27 cellular contexts compared by ENCODE assay signal in genomic region chr18:59238385-59238784, GRCh38. TPM values are rescaled to one million over a fixed set of nuclear protein-coding genes. Genes with fewer than 3 reads are reported as not detected.
DNase-seq lines count a peak whose midpoint lies in the region; ATAC-seq, FAIRE-seq and TF ChIP-seq lines count a peak whose summit lies in the region.
"Had no signal": no experiment of that assay in that cellular context is flagged by ENCODE, and none has a peak within 500 bp of the region (broad histone marks: within the 10 kb centered on the region; RNA-seq: fewer than 3 reads in every experiment).

No MANE protein-coding gene starts in this region.

- no peak for TF ChIP-seq EP300 in SK-N-SH (IDR thresholded peaks at IDR 0.05; ENCODE audit: borderline replicate concordance in 1 of 2, low read depth in 1 of 2, low read length in 1 of 2)

- intact Hi-C loops in thyroid gland (cut with DNase I): no loop called here

- CTCF ChIA-PET in SK-N-SH (lab: Yijun Ruan, JAX): interaction anchor here (1.1 to 4.4 kb wide), 4 partner anchors 11 to 164 kb away, joined by 3 to 25 read pairs (median 10); no protein-coding TSS in a partner anchor

- H3K4me2 ChIP-seq in SK-N-SH: no peak overlapping the region

- no peaks in the 10 kb centered on the region for H3K9me2 ChIP-seq in SK-N-SH

- DNase-seq in SK-N-SH: no peak
- peak; percentile 66 for DNase-seq in NCI-H1105 (lab: John Stamatoyannopoulos, UW)
- DNase-seq in NCI-H2227 treated with DMSO at 0.1 percent for 48 hours (lab: John Stamatoyannopoulos, UW): peak; percentile 98
- DNase-seq in GM19239 (ENCODE audit: insufficient read length, low spot score): no peak
- no peak for DNase-seq in kidney glomerular epithelial cell (lab: John Stamatoyannopoulos, UW)
- DNase-seq in thyroid gland: no peak
- DNase-seq in epidermal melanocyte (ENCODE audit: insufficient read length, low spot score): no peak
- DNase-seq: activated CD4-positive, alpha-beta T cell treated with anti-CD3 and anti-CD28 coated beads for 36 hours; activated T-cell treated with anti-CD3 and anti-CD28 coated beads, Interleukin-2, amount 50 U/mL, for 72 hours; CD4-positive, alpha-beta memory T cell; cortex of kidney; endodermal cell; GOT3; head of caudate nucleus; NCI-H146; SIG-M5; T-helper 17 cell had no signal

- H3K36me3 ChIP-seq in SK-N-SH (replicated peaks in 1 of 2; ENCODE audit: control insufficient read depth in 1 of 2, insufficient read depth in 2 of 2, low read length in 1 of 2) (no peaks in the 10 kb centered on the region), thyroid gland (no peaks in the 10 kb centered on the region)
- H3K36me3 ChIP-seq: neutrophil, suprapubic skin had no signal

- FAIRE-seq in GM19239 (lab: Jason Lieb, UNC): no peak
- FAIRE-seq: urothelium cell line had no signal

- no peak overlapping the region for H2AFZ ChIP-seq in SK-N-SH (ENCODE audit: low read depth)

- H3K9ac ChIP-seq in SK-N-SH: no peak overlapping the region

- H3K27ac ChIP-seq in SK-N-SH (ENCODE audit: low read depth in 2 of 2, low read length in 1 of 2): peak overlapping the region in 1 of 2 experiments; percentile 68; a peak in 2 of 4 replicates
- no peak overlapping the region for H3K27ac ChIP-seq in thyroid gland
- H3K27ac ChIP-seq: neutrophil, suprapubic skin had no signal

- ATAC-seq in SK-N-SH treated with all-trans-retinoic acid at 6 μM for 48 hours: peak; percentile 94
- ATAC-seq: activated CD4-positive, alpha-beta T cell treated with anti-CD3 and anti-CD28 coated beads for 36 hours; activated T-cell treated with anti-CD3 and anti-CD28 coated beads, Interleukin-2, amount 50 U/mL, for 72 hours; Panc1; T-helper 17 cell had no signal

- 0 out of 4 replicates have a peak, but pooled peaks cover 0 to 5% of the 10 kb centered on the region in 2 experiments for H3K4me1 ChIP-seq in SK-N-SH (ENCODE audit: control insufficient read depth in 1 of 2, insufficient read depth in 2 of 2, low read depth in 1 of 2, low read length in 1 of 2)
- H3K4me1 ChIP-seq in thyroid gland: no peaks in the 10 kb centered on the region
- H3K4me1 ChIP-seq: suprapubic skin had no signal

- H3K9me3 ChIP-seq in SK-N-SH (no peaks in the 10 kb centered on the region), thyroid gland (no peaks in the 10 kb centered on the region)
- H3K9me3 ChIP-seq: neutrophil, suprapubic skin had no signal

- POLR2A ChIA-PET in SK-N-SH (lab: Yijun Ruan, JAX): no interaction called here

- TF ChIP-seq CTCF in SK-N-SH (IDR thresholded peaks at IDR 0.05) (no peak), thyroid gland (IDR thresholded peaks at IDR 0.05) (no peak)

- H3F3A ChIP-seq in SK-N-SH (replicated peaks; ENCODE audit: insufficient read depth): peaks cover 9% of the 10 kb centered on the region

- H3K4me3 ChIP-seq in SK-N-SH (ENCODE audit: low read depth in 2 of 2, low read length in 1 of 2) (no peak overlapping the region), thyroid gland (replicated peaks in 1 of 3) (no peak overlapping the region)
- H3K4me3 ChIP-seq: suprapubic skin had no signal

- no peaks in the 10 kb centered on the region for H3K27me3 ChIP-seq in SK-N-SH (ENCODE audit: insufficient read depth)
- no peaks in the 10 kb centered on the region for H3K27me3 ChIP-seq in thyroid gland
- H3K27me3 ChIP-seq: neutrophil, suprapubic skin had no signal

- TF ChIP-seq POLR2A in thyroid gland (IDR thresholded peaks at IDR 0.05): no peak

- H4K20me1 ChIP-seq in SK-N-SH (ENCODE audit: insufficient read depth): no peaks in the 10 kb centered on the region

- no peaks in the 10 kb centered on the region for H3K79me2 ChIP-seq in SK-N-SH (ENCODE audit: insufficient read depth)

- TF ChIP-seq RAD21 in SK-N-SH (IDR thresholded peaks at IDR 0.05; ENCODE audit: low read length): no peak

TF ChIP-seq in SK-N-SH treated with all-trans-retinoic acid at 6 μM for 48 hours, 23 proteins besides CTCF, POLR2A, EP300 and RAD21:
- TF ChIP-seq, protein P1, sequence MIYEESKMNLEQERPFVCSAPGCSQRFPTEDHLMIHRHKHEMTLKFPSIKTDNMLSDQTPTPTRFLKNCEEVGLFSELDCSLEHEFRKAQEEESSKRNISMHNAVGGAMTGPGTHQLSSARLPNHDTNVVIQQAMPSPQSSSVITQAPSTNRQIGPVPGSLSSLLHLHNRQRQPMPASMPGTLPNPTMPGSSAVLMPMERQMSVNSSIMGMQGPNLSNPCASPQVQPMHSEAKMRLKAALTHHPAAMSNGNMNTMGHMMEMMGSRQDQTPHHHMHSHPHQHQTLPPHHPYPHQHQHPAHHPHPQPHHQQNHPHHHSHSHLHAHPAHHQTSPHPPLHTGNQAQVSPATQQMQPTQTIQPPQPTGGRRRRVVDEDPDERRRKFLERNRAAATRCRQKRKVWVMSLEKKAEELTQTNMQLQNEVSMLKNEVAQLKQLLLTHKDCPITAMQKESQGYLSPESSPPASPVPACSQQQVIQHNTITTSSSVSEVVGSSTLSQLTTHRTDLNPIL (CRISPR knock-in tag; IDR thresholded peaks at IDR 0.05; ENCODE audit: low read depth): no peak
- TF ChIP-seq ESRRG (CRISPR knock-in tag; IDR thresholded peaks at IDR 0.05) (no peak), PPARA (CRISPR knock-in tag; IDR thresholded peaks at IDR 0.05; ENCODE audit: borderline replicate concordance) (no peak), BACH2 (CRISPR knock-in tag; IDR thresholded peaks at IDR 0.05; ENCODE audit: borderline replicate concordance) (no peak)
TF ChIP-seq in SK-N-SH treated with all-trans-retinoic acid at 6 μM for 48 hours: peak in this region for 0.

TF ChIP-seq in SK-N-SH, 30 proteins besides CTCF, POLR2A, EP300 and RAD21 (continues in another document):
- TF ChIP-seq TCF12 (IDR thresholded peaks at IDR 0.05) (no peak), SMC3 (IDR thresholded peaks at IDR 0.05; ENCODE audit: low read depth, low read length) (no peak), FOXJ3 (CRISPR knock-in tag; IDR thresholded peaks at IDR 0.05) (no peak), FOSL2 (IDR thresholded peaks at IDR 0.05; ENCODE audit: borderline replicate concordance, low read depth) (no peak), NFIC (IDR thresholded peaks at IDR 0.05; ENCODE audit: borderline replicate concordance) (no peak), TAF1 (IDR thresholded peaks at IDR 0.05; ENCODE audit: borderline replicate concordance, low read depth, low read length) (no peak), FOXM1 (IDR thresholded peaks at IDR 0.05; ENCODE audit: low read depth) (no peak), NRF1 (IDR thresholded peaks at IDR 0.05; ENCODE audit: low read depth, low read length) (no peak), JUND (IDR thresholded peaks at IDR 0.05) (no peak), YY1 (IDR thresholded peaks at IDR 0.05; ENCODE audit: low read depth) (no peak), CHD2 (IDR thresholded peaks at IDR 0.05; ENCODE audit: low read length, partially characterized antibody) (no peak)
- TF ChIP-seq, protein P2, sequence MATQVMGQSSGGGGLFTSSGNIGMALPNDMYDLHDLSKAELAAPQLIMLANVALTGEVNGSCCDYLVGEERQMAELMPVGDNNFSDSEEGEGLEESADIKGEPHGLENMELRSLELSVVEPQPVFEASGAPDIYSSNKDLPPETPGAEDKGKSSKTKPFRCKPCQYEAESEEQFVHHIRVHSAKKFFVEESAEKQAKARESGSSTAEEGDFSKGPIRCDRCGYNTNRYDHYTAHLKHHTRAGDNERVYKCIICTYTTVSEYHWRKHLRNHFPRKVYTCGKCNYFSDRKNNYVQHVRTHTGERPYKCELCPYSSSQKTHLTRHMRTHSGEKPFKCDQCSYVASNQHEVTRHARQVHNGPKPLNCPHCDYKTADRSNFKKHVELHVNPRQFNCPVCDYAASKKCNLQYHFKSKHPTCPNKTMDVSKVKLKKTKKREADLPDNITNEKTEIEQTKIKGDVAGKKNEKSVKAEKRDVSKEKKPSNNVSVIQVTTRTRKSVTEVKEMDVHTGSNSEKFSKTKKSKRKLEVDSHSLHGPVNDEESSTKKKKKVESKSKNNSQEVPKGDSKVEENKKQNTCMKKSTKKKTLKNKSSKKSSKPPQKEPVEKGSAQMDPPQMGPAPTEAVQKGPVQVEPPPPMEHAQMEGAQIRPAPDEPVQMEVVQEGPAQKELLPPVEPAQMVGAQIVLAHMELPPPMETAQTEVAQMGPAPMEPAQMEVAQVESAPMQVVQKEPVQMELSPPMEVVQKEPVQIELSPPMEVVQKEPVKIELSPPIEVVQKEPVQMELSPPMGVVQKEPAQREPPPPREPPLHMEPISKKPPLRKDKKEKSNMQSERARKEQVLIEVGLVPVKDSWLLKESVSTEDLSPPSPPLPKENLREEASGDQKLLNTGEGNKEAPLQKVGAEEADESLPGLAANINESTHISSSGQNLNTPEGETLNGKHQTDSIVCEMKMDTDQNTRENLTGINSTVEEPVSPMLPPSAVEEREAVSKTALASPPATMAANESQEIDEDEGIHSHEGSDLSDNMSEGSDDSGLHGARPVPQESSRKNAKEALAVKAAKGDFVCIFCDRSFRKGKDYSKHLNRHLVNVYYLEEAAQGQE (IDR thresholded peaks at IDR 0.05; ENCODE audit: low read depth, low read length): no peak
- TF ChIP-seq, protein P3, sequence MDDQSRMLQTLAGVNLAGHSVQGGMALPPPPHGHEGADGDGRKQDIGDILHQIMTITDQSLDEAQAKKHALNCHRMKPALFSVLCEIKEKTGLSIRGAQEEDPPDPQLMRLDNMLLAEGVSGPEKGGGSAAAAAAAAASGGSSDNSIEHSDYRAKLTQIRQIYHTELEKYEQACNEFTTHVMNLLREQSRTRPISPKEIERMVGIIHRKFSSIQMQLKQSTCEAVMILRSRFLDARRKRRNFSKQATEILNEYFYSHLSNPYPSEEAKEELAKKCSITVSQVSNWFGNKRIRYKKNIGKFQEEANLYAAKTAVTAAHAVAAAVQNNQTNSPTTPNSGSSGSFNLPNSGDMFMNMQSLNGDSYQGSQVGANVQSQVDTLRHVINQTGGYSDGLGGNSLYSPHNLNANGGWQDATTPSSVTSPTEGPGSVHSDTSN (IDR thresholded peaks at IDR 0.05): no peak
- TF ChIP-seq, protein P4, sequence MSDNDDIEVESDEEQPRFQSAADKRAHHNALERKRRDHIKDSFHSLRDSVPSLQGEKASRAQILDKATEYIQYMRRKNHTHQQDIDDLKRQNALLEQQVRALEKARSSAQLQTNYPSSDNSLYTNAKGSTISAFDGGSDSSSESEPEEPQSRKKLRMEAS (IDR thresholded peaks at IDR 0.05; ENCODE audit: low read depth): no peak

RNA-seq across cellular contexts. Expression of gene GRP, which starts 18.4 kb away (rescaled TPM):
- 2.5 and 2.8 TPM in 2 replicates for polyA plus RNA-seq in SK-N-SH (2012; rRNA removed)
- polyA plus RNA-seq in SK-N-SH (2012; cell fraction: cytosol; rRNA removed): 3.6 and 4.1 TPM in 2 replicates
- 1.1 and 2.5 TPM in 2 replicates for polyA plus RNA-seq in SK-N-SH (2012; cell fraction: nucleus; rRNA removed)
- total RNA-seq in thyroid gland: 1 to 10 TPM in 2 of 4 donors, under 1 TPM in 1, not detected in 1; 0.67 to 8.6 (median 2.9) TPM
- total RNA-seq: activated CD4-positive, alpha-beta T cell treated with anti-CD3 and anti-CD28 coated beads for 36 hours; activated naive CD4-positive, alpha-beta T cell treated with anti-CD3 and anti-CD28 coated beads for 36 hours; activated T-cell treated with anti-CD3 and anti-CD28 coated beads, Interleukin-2, amount 50 U/mL, for 72 hours; CD4-positive, alpha-beta memory T cell; Daoy; fibroblast of lung; LHCN-M2; skeletal muscle tissue; suprapubic skin; T-helper 17 cell had no signal
- polyA plus RNA-seq: CD4-positive, alpha-beta memory T cell; fibroblast of lung had no signal

RNA-seq across cellular contexts. Expression of gene RAX, which starts 34.9 kb away (rescaled TPM):
- not detected in 2 replicates for polyA plus RNA-seq in SK-N-SH (2012; rRNA removed)
- not detected in 2 replicates for polyA plus RNA-seq in SK-N-SH (2012; cell fraction: cytosol; rRNA removed)
- polyA plus RNA-seq in SK-N-SH (2012; cell fraction: nucleus; rRNA removed): not detected in 2 replicates
- total RNA-seq in thyroid gland: not detected
- total RNA-seq: activated CD4-positive, alpha-beta T cell treated with anti-CD3 and anti-CD28 coated beads for 36 hours; activated naive CD4-positive, alpha-beta T cell treated with anti-CD3 and anti-CD28 coated beads for 36 hours; activated T-cell treated with anti-CD3 and anti-CD28 coated beads, Interleukin-2, amount 50 U/mL, for 72 hours; CD4-positive, alpha-beta memory T cell; Daoy; fibroblast of lung; LHCN-M2; skeletal muscle tissue; T-helper 17 cell had no signal
- polyA plus RNA-seq: CD4-positive, alpha-beta memory T cell; fibroblast of lung had no signal

Comparison
In these comparisons a context has a peak if more than half of its experiments do, and no peak if none do; other contexts are left out.
1. DNase-seq: peak in NCI-H1105 (single experiment) and NCI-H2227 treated with DMSO at 0.1 percent for 48 hours (single experiment); none in SK-N-SH (single experiment), GM19239 (single experiment), kidney glomerular epithelial cell (single experiment), thyroid gland (0 of 2) and epidermal melanocyte (single experiment).